ENCODE assay signal across 18 cellular contexts in the genomic region with DNA sequence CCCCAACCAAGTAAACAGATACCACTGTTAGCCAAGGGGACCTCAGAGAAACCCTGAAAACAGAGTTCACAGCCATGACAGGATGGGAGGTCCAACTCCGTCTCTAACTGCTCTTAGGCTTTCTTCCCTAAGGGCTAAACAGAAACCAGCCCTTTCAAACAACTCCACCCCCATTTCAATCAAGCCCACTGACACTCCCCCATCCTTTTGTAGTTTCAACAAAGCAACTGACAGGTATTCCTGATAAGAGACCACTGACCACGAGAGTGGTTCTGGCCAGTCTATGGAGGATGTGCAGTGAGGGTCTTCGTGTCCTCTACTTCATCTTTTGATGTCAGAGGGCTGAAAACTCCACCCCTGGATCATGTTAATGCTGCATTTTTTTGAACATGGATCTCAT.
DNase-seq lines count a peak whose midpoint lies in the region; ATAC-seq and TF ChIP-seq lines count a peak whose summit lies in the region.
"Had no signal": no experiment of that assay in that cellular context is flagged by ENCODE, and none has a peak within 500 bp of the region (broad histone marks: within the 10 kb centered on the region; RNA-seq: fewer than 3 reads in every experiment).

No MANE protein-coding gene starts in this region.

- no peak for ATAC-seq in activated T-helper 17 cell treated with anti-CD3 and anti-CD28 coated beads, Interleukin-2, amount 50 U/mL, for 72 hours (replicated peaks)
- no peak for ATAC-seq in stimulated activated naive B cell treated with anti-CD40 and anti-IgM and Interleukin-4, amounts not matched to agents 10 μg/mL and 1 μg/mL and 100 μg/mL, for 72 hours (replicated peaks)
- ATAC-seq in HG02870 (IDR thresholded peaks at IDR 0.05; ENCODE audit: unreplicated experiment) (no peak), HG03460 (IDR thresholded peaks at IDR 0.05; ENCODE audit: unreplicated experiment) (no peak)
- ATAC-seq: GM23338, HCT116 had no signal

- peaks cover 21% of the 10 kb centered on the region for H3K4me1 ChIP-seq in Loucy (ENCODE audit: insufficient read depth, low read length, poor library complexity, severe bottlenecking)

- H3K27me3 Mint-ChIP-seq in activated CD4-positive, alpha-beta T cell treated with anti-CD3 and anti-CD28 coated beads, Interleukin-2, amount 10 ng/mL, durations not matched to agents 24 days and 14 days, result no peaks in the 10 kb centered on the region
- peaks cover 5% of the 10 kb centered on the region for H3K27me3 Mint-ChIP-seq in activated T-helper 17 cell treated with anti-CD3 and anti-CD28 coated beads, Interleukin-2, amount 50 U/mL, for 72 hours
- no peaks in the 10 kb centered on the region for H3K27me3 Mint-ChIP-seq in stimulated activated naive B cell treated with anti-CD40 and anti-IgM and Interleukin-4, amounts not matched to agents 10 μg/mL and 1 μg/mL and 100 μg/mL, for 72 hours

- no peak overlapping the region for H3K4me3 ChIP-seq in Loucy (ENCODE audit: low read length, poor library complexity, severe bottlenecking)
- H3K4me3 ChIP-seq: GM23338 had no signal

- no peak for TF ChIP-seq CTCF in Loucy (conservative IDR thresholded peaks at IDR 0.05; ENCODE audit: low read length)

- no peak overlapping the region for H3K9ac ChIP-seq in Loucy (ENCODE audit: low read depth, low read length, poor library complexity, severe bottlenecking)
- H3K9ac ChIP-seq: SK-N-SH had no signal

- H3F3A ChIP-seq in Loucy (ENCODE audit: low read depth), result no peaks in the 10 kb centered on the region

- H3K9me2 ChIP-seq in Loucy (replicated peaks; ENCODE audit: low read depth, low read length), result no peaks in the 10 kb centered on the region
- H3K9me2 ChIP-seq: SK-N-SH had no signal

- no peaks in the 10 kb centered on the region for H4K20me1 ChIP-seq in Loucy (ENCODE audit: insufficient read depth, low read length, poor library complexity, severe bottlenecking)

- no peak overlapping the region for H3K4me3 Mint-ChIP-seq in activated CD4-positive, alpha-beta T cell treated with anti-CD3 and anti-CD28 coated beads, Interleukin-2, amount 10 ng/mL, durations not matched to agents 24 days and 14 days
- no peak overlapping the region for H3K4me3 Mint-ChIP-seq in activated T-helper 17 cell treated with anti-CD3 and anti-CD28 coated beads, Interleukin-2, amount 50 U/mL, for 72 hours
- no peak overlapping the region for H3K4me3 Mint-ChIP-seq in stimulated activated naive B cell treated with anti-CD40 and anti-IgM and Interleukin-4, amounts not matched to agents 10 μg/mL and 1 μg/mL and 100 μg/mL, for 72 hours
- H3K4me3 Mint-ChIP-seq: CD4-positive, alpha-beta memory T cell; GM23338 had no signal

- intact Hi-C loops in activated CD4-positive, alpha-beta T cell treated with anti-CD3 and anti-CD28 coated beads, Interleukin-2, amount 10 ng/mL, durations not matched to agents 24 days and 14 days (cut with micrococcal nuclease), result loop anchor here (5.0 to 10.0 kb wide), 5 partner anchors 304 to 1134 kb away; no protein-coding TSS in a partner anchor

- H3K4me1 Mint-ChIP-seq in activated CD4-positive, alpha-beta T cell treated with anti-CD3 and anti-CD28 coated beads, Interleukin-2, amount 10 ng/mL, durations not matched to agents 24 days and 14 days, result peaks cover 56% of the 10 kb centered on the region
- H3K4me1 Mint-ChIP-seq in activated T-helper 17 cell treated with anti-CD3 and anti-CD28 coated beads, Interleukin-2, amount 50 U/mL, for 72 hours, result peaks cover 25% of the 10 kb centered on the region
- peaks cover 41 to 65% of the 10 kb centered on the region in 2 donors for H3K4me1 Mint-ChIP-seq in stimulated activated naive B cell treated with anti-CD40 and anti-IgM and Interleukin-4, amounts not matched to agents 10 μg/mL and 1 μg/mL and 100 μg/mL, for 72 hours

- H2AFZ ChIP-seq in Loucy (ENCODE audit: low read length), result peak overlapping the region; percentile 42; the same call in 1 of the 2 replicates
- H2AFZ ChIP-seq: GM23338 had no signal

- peaks cover 2% of the 10 kb centered on the region for H3K36me3 Mint-ChIP-seq in activated CD4-positive, alpha-beta T cell treated with anti-CD3 and anti-CD28 coated beads, Interleukin-2, amount 10 ng/mL, durations not matched to agents 24 days and 14 days (ENCODE audit: low read depth)
- H3K36me3 Mint-ChIP-seq in activated T-helper 17 cell treated with anti-CD3 and anti-CD28 coated beads, Interleukin-2, amount 50 U/mL, for 72 hours (ENCODE audit: low read depth), result no peaks in the 10 kb centered on the region
- peaks cover 16 to 54% of the 10 kb centered on the region in 2 donors for H3K36me3 Mint-ChIP-seq in stimulated activated naive B cell treated with anti-CD40 and anti-IgM and Interleukin-4, amounts not matched to agents 10 μg/mL and 1 μg/mL and 100 μg/mL, for 72 hours
- H3K36me3 Mint-ChIP-seq: CD4-positive, alpha-beta memory T cell had no signal

- H3K4me2 ChIP-seq in Loucy (ENCODE audit: low read depth, low read length, poor library complexity, severe bottlenecking), result peak overlapping the region; percentile 33
- H3K4me2 ChIP-seq: GM23338, SK-N-SH had no signal

- H3K79me2 ChIP-seq in Loucy (ENCODE audit: insufficient read depth, low read length), result no peaks in the 10 kb centered on the region

- no peaks in the 10 kb centered on the region for H3K36me3 ChIP-seq in Loucy (ENCODE audit: insufficient read depth, low read length)

- no peaks in the 10 kb centered on the region for H3K9me3 ChIP-seq in Loucy (ENCODE audit: insufficient read depth, low read depth, low read length)
- H3K9me3 ChIP-seq: SK-N-SH had no signal

- H3K27me3 ChIP-seq in Loucy (ENCODE audit: insufficient read depth, low read length, poor library complexity, severe bottlenecking), result no peaks in the 10 kb centered on the region

- no peaks in the 10 kb centered on the region for H3K9me3 Mint-ChIP-seq in activated CD4-positive, alpha-beta T cell treated with anti-CD3 and anti-CD28 coated beads, Interleukin-2, amount 10 ng/mL, durations not matched to agents 24 days and 14 days
- H3K9me3 Mint-ChIP-seq in activated T-helper 17 cell treated with anti-CD3 and anti-CD28 coated beads, Interleukin-2, amount 50 U/mL, for 72 hours, result no peaks in the 10 kb centered on the region
- H3K9me3 Mint-ChIP-seq in stimulated activated naive B cell treated with anti-CD40 and anti-IgM and Interleukin-4, amounts not matched to agents 10 μg/mL and 1 μg/mL and 100 μg/mL, for 72 hours, result no peaks in the 10 kb centered on the region
- H3K9me3 Mint-ChIP-seq: CD4-positive, alpha-beta memory T cell had no signal

- peak; percentile 66 for DNase-seq in activated CD4-positive, alpha-beta T cell treated with anti-CD3 and anti-CD28 coated beads, Interleukin-2, amount 10 ng/mL, durations not matched to agents 24 days and 14 days
- DNase-seq in activated CD4-positive, alpha-beta T cell treated with anti-CD3 and anti-CD28 coated beads, Interleukin-2, amount 50 U/mL, for 4 hours, result no peak
- DNase-seq in stimulated activated naive B cell treated with anti-CD40 and anti-IgM and Interleukin-4, amounts not matched to agents 10 μg/mL and 1 μg/mL and 100 μg/mL, for 72 hours, result no peak
- no peak for DNase-seq in NCI-H2227 treated with DMSO at 0.1 percent for 48 hours (lab: John Stamatoyannopoulos, UW)
- DNase-seq: 8988T; CD4-positive, alpha-beta memory T cell; DMS79; NCI-H1417; NCI-H187 treated with DMSO at 0.1 percent for 48 hours; NCI-H526 treated with DMSO at 0.1 percent for 48 hours; SHP77; SK-N-SH had no signal

- peak overlapping the region; percentile 54 for H3K27ac Mint-ChIP-seq in activated CD4-positive, alpha-beta T cell treated with anti-CD3 and anti-CD28 coated beads, Interleukin-2, amount 10 ng/mL, durations not matched to agents 24 days and 14 days
- H3K27ac Mint-ChIP-seq in activated T-helper 17 cell treated with anti-CD3 and anti-CD28 coated beads, Interleukin-2, amount 50 U/mL, for 72 hours, result peak overlapping the region; percentile 46
- H3K27ac Mint-ChIP-seq in stimulated activated naive B cell treated with anti-CD40 and anti-IgM and Interleukin-4, amounts not matched to agents 10 μg/mL and 1 μg/mL and 100 μg/mL, for 72 hours, result peak overlapping the region; percentile 7
- H3K27ac Mint-ChIP-seq: CD4-positive, alpha-beta memory T cell; GM23338 had no signal
